In genomic region chr5:109533847-109534272, GRCh38 we compare ENCODE assay signal across 1 cellular context.
TF ChIP-seq lines count a peak whose summit lies in the region.

No MANE protein-coding gene starts in this region.

TF ChIP-seq in K562, 482 proteins besides CTCF, POLR2A, EP300 and RAD21 (continued from another document):
- TF ChIP-seq HMGXB4 (CRISPR knock-in tag; IDR thresholded peaks at IDR 0.05) (no peak), ATF3 (IDR thresholded peaks at IDR 0.05) (peak; percentile 66; the same call in 1 of the 2 replicates), ATF3 (CRISPR knock-in tag; conservative IDR thresholded peaks at IDR 0.05) (no peak), JUND (IDR thresholded peaks at IDR 0.05; ENCODE audit: borderline replicate concordance, low read depth, low read length) (peak; percentile 48; the same call in 1 of the 2 replicates), JUND (tag; IDR thresholded peaks at IDR 0.05; ENCODE audit: borderline replicate concordance, low read depth, low read length) (no peak), U2AF1 (optimal IDR thresholded peaks at IDR 0.05; ENCODE audit: low read depth, low read length) (no peak)
TF ChIP-seq in K562: peak in this region for 3.
